ENCODE assay signal across 19 cellular contexts in genomic region chrX:57313583-57314215, GRCh38.
"Had no signal": no experiment of that assay in that cellular context is flagged by ENCODE, and none has a peak within 500 bp of the region (broad histone marks: within the 10 kb centered on the region; RNA-seq: fewer than 3 reads in every experiment).

No MANE protein-coding gene starts in this region.

- H3K9me3 ChIP-seq: body of pancreas, lower lobe of right lung, neutrophil, right lobe of liver had no signal

- H3K79me2 ChIP-seq: parathyroid adenoma had no signal

- DNase-seq: activated T-cell treated with anti-CD3 and anti-CD28 coated beads, Interleukin-2, amount 50 U/mL, for 1 hour; amygdala; body of pancreas; foreskin melanocyte; glutamatergic neuron; hippocampal formation; lower lobe of right lung; right lobe of liver; stimulated activated CD4-positive, alpha-beta T cell treated with anti-CD3 and anti-CD28 coated beads, Interleukin-4, amount 100 ng/mL, for 1 hour; stomach; T1000; trophoblast cell had no signal

- H3K9me3 Mint-ChIP-seq: natural killer cell treated with Interleukin-12 subunit alpha and Interleukin-12 subunit beta and Interleukin-15 and Interleukin-18, amount 100 ng/mL, for 72 hours had no signal

- H3K4me3 Mint-ChIP-seq: natural killer cell treated with Interleukin-12 subunit alpha and Interleukin-12 subunit beta and Interleukin-15 and Interleukin-18, amount 100 ng/mL, for 72 hours; stimulated activated effector memory CD8-positive, alpha-beta T cell treated with anti-CD3 and anti-CD28 coated beads, Interleukin-12 subunit alpha, Interleukin-12 subunit beta, amount 100 ng/mL, for 72 hours had no signal

- H3K9ac ChIP-seq: parathyroid adenoma had no signal

- H3K27me3 ChIP-seq: body of pancreas, neutrophil, stomach had no signal

- H3K36me3 Mint-ChIP-seq: natural killer cell treated with Interleukin-12 subunit alpha and Interleukin-12 subunit beta and Interleukin-15 and Interleukin-18, amount 100 ng/mL, for 72 hours had no signal

- H3K4me2 ChIP-seq: smooth muscle cell had no signal

- H3K27ac ChIP-seq: body of pancreas, lower lobe of right lung, neutrophil, parathyroid adenoma, right lobe of liver, stomach had no signal

- H3K4me1 Mint-ChIP-seq: stimulated activated effector memory CD8-positive, alpha-beta T cell treated with anti-CD3 and anti-CD28 coated beads, Interleukin-12 subunit alpha, Interleukin-12 subunit beta, amount 100 ng/mL, for 72 hours had no signal

- FAIRE-seq: keratinocyte had no signal

- H3K4me3 ChIP-seq: body of pancreas, lower lobe of right lung, right lobe of liver, smooth muscle cell, stomach had no signal

- H3K27ac Mint-ChIP-seq: natural killer cell treated with Interleukin-12 subunit alpha and Interleukin-12 subunit beta and Interleukin-15 and Interleukin-18, amount 100 ng/mL, for 72 hours; stimulated activated effector memory CD8-positive, alpha-beta T cell treated with anti-CD3 and anti-CD28 coated beads, Interleukin-12 subunit alpha, Interleukin-12 subunit beta, amount 100 ng/mL, for 72 hours had no signal

- H2AFZ ChIP-seq: parathyroid adenoma had no signal

- H3K36me3 ChIP-seq: lower lobe of right lung, neutrophil, right lobe of liver had no signal

- ATAC-seq: activated naive CD4-positive, alpha-beta T cell treated with anti-CD3 and anti-CD28 coated beads, Interleukin-2, amount 50 U/mL, for 72 hours; body of pancreas; lower lobe of right lung; natural killer cell treated with Interleukin-12 subunit alpha and Interleukin-12 subunit beta and Interleukin-15 and Interleukin-18, amount 100 ng/mL, for 72 hours; right lobe of liver; stimulated activated effector memory CD8-positive, alpha-beta T cell treated with anti-CD3 and anti-CD28 coated beads, Interleukin-12 subunit alpha, Interleukin-12 subunit beta, amount 100 ng/mL, for 72 hours had no signal

- H3K4me1 ChIP-seq: body of pancreas, lower lobe of right lung, parathyroid adenoma, right lobe of liver, stomach had no signal
